Comparison of ENCODE assay signal across 8 cellular contexts in the genomic region with DNA sequence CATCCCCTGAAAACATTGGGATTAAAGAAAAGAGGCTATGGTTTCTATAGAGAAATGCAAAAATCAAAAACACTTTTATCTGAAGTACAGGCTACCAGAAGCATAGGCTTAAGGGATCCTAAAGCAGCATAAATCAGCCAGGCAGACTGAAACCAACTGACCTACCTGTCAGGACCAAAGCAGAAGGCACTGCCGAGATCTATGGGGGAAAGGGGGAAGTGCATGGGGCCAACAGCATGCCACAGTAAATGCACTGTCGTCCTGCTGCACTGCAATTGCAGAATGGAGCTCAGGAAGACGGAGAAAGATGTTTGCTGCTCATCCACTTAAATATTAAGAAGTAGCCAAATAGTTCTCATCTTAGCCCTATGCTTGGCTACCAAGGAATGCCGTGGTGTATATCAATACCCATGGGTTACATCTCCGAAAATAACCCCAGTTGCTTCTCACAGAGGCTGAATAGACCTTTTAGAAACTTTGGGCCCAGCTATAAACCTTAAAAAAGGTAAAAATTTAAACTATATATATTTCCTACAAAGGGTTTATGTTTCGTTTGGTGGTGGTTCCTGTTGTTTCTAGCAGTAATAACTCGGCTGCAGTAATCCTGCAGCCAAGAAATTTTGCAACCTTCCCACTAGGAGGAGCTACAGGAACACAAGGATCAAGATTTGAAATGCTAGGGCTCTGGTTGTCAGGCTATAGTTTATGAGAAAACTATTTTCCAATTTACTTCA.
DNase-seq lines count a peak whose midpoint lies in the region; ATAC-seq and TF ChIP-seq lines count a peak whose summit lies in the region.

No MANE protein-coding gene starts in this region.

- intact Hi-C loops in testis (cut with DNase I; ENCODE audit: low total_unique reads), result no loop called here

- H3K27ac ChIP-seq in AG04450 (ENCODE audit: low read depth, low read length) (no peak overlapping the region), testis (no peak overlapping the region)

- H3K36me3 ChIP-seq in MG63, result no peaks in the 10 kb centered on the region
- H3K36me3 ChIP-seq in testis (ENCODE audit: low read depth, missing control alignments), result no peaks in the 10 kb centered on the region

- 17 to 39% methylated on average over 7 of the region's 7 CpGs for WGBS in testis, 2 donors

- H3K9me3 ChIP-seq in AG04450 (ENCODE audit: control insufficient read depth, insufficient read depth, low read length) (no peaks in the 10 kb centered on the region), MG63 (no peaks in the 10 kb centered on the region), testis (no peaks in the 10 kb centered on the region)

- peak; percentile 73 for ATAC-seq in GM18858 (IDR thresholded peaks at IDR 0.05; ENCODE audit: unreplicated experiment)

- no peaks in the 10 kb centered on the region for H3K27me3 ChIP-seq in AG04450 (ENCODE audit: control insufficient read depth, insufficient read depth, low read length)
- no peaks in the 10 kb centered on the region for H3K27me3 ChIP-seq in MG63
- no peaks in the 10 kb centered on the region for H3K27me3 ChIP-seq in testis

- no peak for TF ChIP-seq POLR2A in testis (IDR thresholded peaks at IDR 0.05)

- H3K4me3 ChIP-seq in AG04450 (ENCODE audit: low read depth, low read length) (no peak overlapping the region), MG63 (peak overlapping the region; percentile 25), WI38 (ENCODE audit: low read depth, low read length) (no peak overlapping the region), testis (no peak overlapping the region)

- POLR2A ChIA-PET in AG04450 (lab: Yijun Ruan, JAX), result no interaction called here

- CTCF ChIA-PET in AG04450 (lab: Charles Lee), result interaction anchor here (0.6 to 2.5 kb wide), 17 partner anchors 14 to 1180 kb away, joined by 3 to 10 read pairs (median 3); no protein-coding TSS in a partner anchor

- no peaks in the 10 kb centered on the region for H3K4me1 ChIP-seq in testis

- DNase-seq in AG04450 (ENCODE audit: low read depth, low spot score) (peak; percentile 24), MG63 (peak; percentile 0), hepatic stellate cell (ENCODE audit: low spot score) (peak; percentile 14), testis (peak; percentile 16), GF-D8 (lab: John Stamatoyannopoulos, UW) (no peak)
- DNase-seq in activated CD8-positive, alpha-beta memory T cell treated with anti-CD3 and anti-CD28 coated beads, Interleukin-2, amount 50 U/mL, for 48 hours, result no peak

- TF ChIP-seq CTCF in AG04450 (IDR thresholded peaks at IDR 0.05; ENCODE audit: low read depth, low read length) (peak; percentile 71), WI38 (IDR thresholded peaks at IDR 0.05; ENCODE audit: low read depth, low read length) (peak; percentile 54), testis (IDR thresholded peaks at IDR 0.05) (peak; percentile 37 to 41 (median 38))

Comparison
In these comparisons a context has a peak if more than half of its experiments do, and no peak if none do; other contexts are left out.
1. DNase-seq: peak in AG04450 (single experiment), MG63 (single experiment), hepatic stellate cell (single experiment) and testis (single experiment); none in activated CD8-positive, alpha-beta memory T cell treated with anti-CD3 and anti-CD28 coated beads, Interleukin-2, amount 50 U/mL, for 48 hours (single experiment) and GF-D8 (single experiment).
2. Peak in every context shown above with its lines, with median percentiles within 50 percentile points of each other: CTCF ChIP-seq.